ENCODE assay signal across 30 cellular contexts in genomic region chr3:105555206-105555605, GRCh38.
"Had no signal": no experiment of that assay in that cellular context is flagged by ENCODE, and none has a peak within 500 bp of the region (broad histone marks: within the 10 kb centered on the region; RNA-seq: fewer than 3 reads in every experiment).

No MANE protein-coding gene starts in this region.

- H3K9me3 ChIP-seq: heart right ventricle, left lung, mucosa of descending colon, right lobe of liver, testis had no signal

- H3K4me1 Mint-ChIP-seq: activated naive CD8-positive, alpha-beta T cell treated with anti-CD3 and anti-CD28 coated beads for 36 hours; nephron had no signal

- DNase-seq: activated CD4-positive, alpha-beta T cell treated with anti-CD3 and anti-CD28 coated beads for 48 hours; activated CD4-positive, alpha-beta T cell treated with anti-CD3 and anti-CD28 coated beads, Interleukin-2, amount 50 U/mL, for 48 hours; activated CD8-positive, alpha-beta memory T cell treated with anti-CD3 and anti-CD28 coated beads for 24 hours; activated effector memory CD4-positive, alpha-beta T cell treated with anti-CD3 and anti-CD28 coated beads, Interleukin-2, amount 50 U/mL, for 16 hours; activated naive CD4-positive, alpha-beta T cell treated with anti-CD3 and anti-CD28 coated beads for 36 hours; activated naive CD8-positive, alpha-beta T cell treated with anti-CD3 and anti-CD28 coated beads for 36 hours; amygdala; dorsolateral prefrontal cortex; effector memory CD4-positive, alpha-beta T cell; foreskin melanocyte; heart right ventricle; kidney glomerular epithelial cell; left lung; mucosa of descending colon; posterior cingulate gyrus; right lobe of liver; stimulated activated CD4-positive, alpha-beta T cell treated with anti-CD3 and anti-CD28 coated beads, Interleukin-12 subunit alpha, Interleukin-12 subunit beta, amount 100 ng/mL, for 4 hours; stimulated activated CD4-positive, alpha-beta T cell treated with anti-CD3 and anti-CD28 coated beads, Interleukin-4, amount 100 ng/mL, for 1 hour; stimulated activated naive CD8-positive, alpha-beta T cell treated with anti-CD3 and anti-CD28 coated beads, Interleukin-15, Interleukin-2, amounts not matched to agents 100 U/mL and 50 U/mL, for 24 hours; T-helper 9 cell; testis; trophoblast cell; WERI-Rb-1 had no signal

- H3K27ac ChIP-seq: coronary artery, heart right ventricle, left lung, right lobe of liver, skin epidermis, testis, WERI-Rb-1 had no signal

- ATAC-seq: activated CD4-positive, CD25-positive, alpha-beta regulatory T cell treated with anti-CD3 and anti-CD28 coated beads, Interleukin-2, amount 50 U/mL, for 24 hours; heart right ventricle; left lung; mucosa of descending colon; right lobe of liver; stimulated activated naive CD8-positive, alpha-beta T cell treated with anti-CD3 and anti-CD28 coated beads, Interleukin-15, Interleukin-2, amounts not matched to agents 100 U/mL and 50 U/mL, for 24 hours had no signal

- H3K4me3 Mint-ChIP-seq: activated naive CD4-positive, alpha-beta T cell treated with anti-CD3 and anti-CD28 coated beads for 36 hours; activated naive CD8-positive, alpha-beta T cell treated with anti-CD3 and anti-CD28 coated beads for 36 hours; activated T-helper 1 cell treated with anti-CD3 and anti-CD28 coated beads, Interleukin-12 subunit alpha, Interleukin-12 subunit beta, Interleukin-2, Interleukin-4 antibody, amounts not matched to agents 30 ng/mL and 10 ng/mL and 1 ng/mL, durations not matched to agents 14 hours and 24 hours and 36 hours; nephron; T-helper 1 cell treated with Interleukin-12 subunit alpha and Interleukin-12 subunit beta and Interleukin-4 antibody, amounts not matched to agents 30 μg/mL and 1 μg/mL, for 36 hours had no signal

- H3K9me3 Mint-ChIP-seq: activated naive CD4-positive, alpha-beta T cell treated with anti-CD3 and anti-CD28 coated beads for 36 hours; activated naive CD8-positive, alpha-beta T cell treated with anti-CD3 and anti-CD28 coated beads for 36 hours; activated T-helper 1 cell treated with anti-CD3 and anti-CD28 coated beads, Interleukin-12 subunit alpha, Interleukin-12 subunit beta, Interleukin-2, Interleukin-4 antibody, amounts not matched to agents 30 ng/mL and 10 ng/mL and 1 ng/mL, durations not matched to agents 14 hours and 24 hours and 36 hours; nephron; T-helper 1 cell treated with Interleukin-12 subunit alpha and Interleukin-12 subunit beta and Interleukin-4 antibody, amounts not matched to agents 30 μg/mL and 1 μg/mL, for 36 hours had no signal

- H3K4me1 ChIP-seq: heart right ventricle, left lung, right lobe of liver, testis had no signal

- H3K36me3 ChIP-seq: WERI-Rb-1 had no signal

- H3K27me3 Mint-ChIP-seq: activated naive CD8-positive, alpha-beta T cell treated with anti-CD3 and anti-CD28 coated beads for 36 hours had no signal

- H3K4me3 ChIP-seq: coronary artery, dorsolateral prefrontal cortex, heart right ventricle, left lung, lung, mucosa of descending colon, right lobe of liver, skin epidermis, testis had no signal

- H3K27me3 ChIP-seq: dorsolateral prefrontal cortex, heart right ventricle, left lung, right lobe of liver, testis had no signal

- H3K27ac Mint-ChIP-seq: activated naive CD4-positive, alpha-beta T cell treated with anti-CD3 and anti-CD28 coated beads for 36 hours; activated naive CD8-positive, alpha-beta T cell treated with anti-CD3 and anti-CD28 coated beads for 36 hours; activated T-helper 1 cell treated with anti-CD3 and anti-CD28 coated beads, Interleukin-12 subunit alpha, Interleukin-12 subunit beta, Interleukin-2, Interleukin-4 antibody, amounts not matched to agents 30 ng/mL and 10 ng/mL and 1 ng/mL, durations not matched to agents 14 hours and 24 hours and 36 hours; nephron; T-helper 1 cell treated with Interleukin-12 subunit alpha and Interleukin-12 subunit beta and Interleukin-4 antibody, amounts not matched to agents 30 μg/mL and 1 μg/mL, for 36 hours had no signal
